ENCODE assay signal across 8 cellular contexts in the genomic region with DNA sequence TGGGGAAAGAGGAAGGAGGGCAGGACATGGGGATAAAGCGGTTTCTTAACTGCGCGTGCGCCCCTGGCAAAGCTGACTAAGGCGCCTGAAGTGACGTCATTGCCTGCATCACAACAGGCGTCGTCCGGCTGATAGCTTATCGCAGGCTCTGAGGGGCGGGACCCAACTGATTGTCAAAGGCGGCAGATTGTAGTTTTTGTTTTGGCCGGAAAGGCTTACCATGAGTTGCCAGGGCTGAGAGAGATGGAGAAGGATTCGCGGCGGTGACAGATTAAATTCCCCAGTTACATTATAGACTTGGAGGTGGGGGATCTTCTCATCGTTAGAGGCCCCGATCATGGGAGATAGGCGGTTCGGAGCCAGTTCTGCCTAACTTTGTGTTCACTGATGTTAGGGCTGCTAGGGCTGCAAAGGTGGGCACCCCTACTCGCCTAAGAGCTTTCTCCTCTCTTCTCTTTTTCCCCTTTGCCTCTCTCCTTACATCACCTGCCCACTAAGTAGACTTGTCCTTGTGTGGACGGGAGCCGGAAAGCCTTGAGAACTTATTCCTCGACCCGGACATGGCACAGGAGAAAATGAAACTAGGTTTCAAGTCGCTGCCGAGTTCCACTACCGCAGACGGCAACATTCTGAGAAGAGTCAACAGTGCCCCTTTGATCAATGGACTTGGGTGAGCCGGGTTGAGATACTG. TPM values are rescaled to one million over a fixed set of nuclear protein-coding genes. Genes with fewer than 3 reads are reported as not detected.
DNase-seq lines count a peak whose midpoint lies in the region; ATAC-seq lines count a peak whose summit lies in the region.

No MANE protein-coding gene starts in this region.

- no peaks in the 10 kb centered on the region for H3K27me3 Mint-ChIP-seq in effector memory CD8-positive, alpha-beta T cell
- no peaks in the 10 kb centered on the region for H3K27me3 Mint-ChIP-seq in memory B cell

- H3K9me3 Mint-ChIP-seq in effector memory CD8-positive, alpha-beta T cell, result no peaks in the 10 kb centered on the region
- no peaks in the 10 kb centered on the region for H3K9me3 Mint-ChIP-seq in memory B cell

- peak overlapping the region; percentile 84 to 89 for H3K4me3 Mint-ChIP-seq in effector memory CD8-positive, alpha-beta T cell
- H3K4me3 Mint-ChIP-seq in memory B cell, result peak overlapping the region; percentile 94

- H3K4me1 Mint-ChIP-seq in effector memory CD8-positive, alpha-beta T cell (ENCODE audit: low read depth in 2 of 2), result peaks cover 7 to 10% of the 10 kb centered on the region in 2 donors
- H3K4me1 Mint-ChIP-seq in memory B cell, result peaks cover 14% of the 10 kb centered on the region

- H3K27ac Mint-ChIP-seq in effector memory CD8-positive, alpha-beta T cell, result peak overlapping the region; percentile 96 to 98
- H3K27ac Mint-ChIP-seq in memory B cell, result peak overlapping the region; percentile 92

- peaks cover 18% of the 10 kb centered on the region for H3K36me3 Mint-ChIP-seq in effector memory CD8-positive, alpha-beta T cell (ENCODE audit: insufficient read depth)
- H3K36me3 Mint-ChIP-seq in memory B cell, result no peaks in the 10 kb centered on the region

- DNase-seq in COLO829 (ENCODE audit: low spot score) (peak; percentile 87), HT-29 (ENCODE audit: low spot score) (peak; percentile 85), NK-92 (lab: John Stamatoyannopoulos, UW; ENCODE audit: unreplicated experiment) (peak; percentile 15), memory B cell (ENCODE audit: low spot score in 2 of 2) (peak; percentile 58 to 76)
- peak; percentile 75 to 76 for DNase-seq in activated CD8-positive, alpha-beta memory T cell treated with anti-CD3 and anti-CD28 coated beads for 4 hours (ENCODE audit: low read depth in 2 of 2)
- DNase-seq in effector memory CD8-positive, alpha-beta T cell, result peak; percentile 79 to 82 (median 80)
- DNase-seq in stimulated activated CD8-positive, alpha-beta memory T cell treated with anti-CD3 and anti-CD28 coated beads, Interleukin-12 subunit alpha, Interleukin-12 subunit beta, amount 100 ng/mL, for 1 hour (ENCODE audit: low read depth), result peak; percentile 76

- peak; percentile 80 for ATAC-seq in GM21360 (IDR thresholded peaks at IDR 0.05; ENCODE audit: unreplicated experiment)
- peak; percentile 89 for ATAC-seq in effector memory CD8-positive, alpha-beta T cell (replicated peaks)
- peak; percentile 86 for ATAC-seq in memory B cell (ENCODE audit: low read depth)

RNA-seq across cellular contexts. Expression of a gene that starts 10.2 kb away (rescaled TPM):
- total RNA-seq in HT-29 (2014; rRNA removed; shearing (Covaris generic)), result 8.9 and 9.2 TPM in 2 replicates

Comparison
In these comparisons a context has a peak if more than half of its experiments do, and no peak if none do; other contexts are left out.
1. Peak in every context shown above with its lines: DNase-seq and ATAC-seq.
2. DNase-seq: peak in every context shown above with its lines; median percentile 87 in COLO829; 85 in HT-29; 80 in effector memory CD8-positive, alpha-beta T cell; 76 in stimulated activated CD8-positive, alpha-beta memory T cell treated with anti-CD3 and anti-CD28 coated beads, Interleukin-12 subunit alpha, Interleukin-12 subunit beta, amount 100 ng/mL, for 1 hour; 76 in activated CD8-positive, alpha-beta memory T cell treated with anti-CD3 and anti-CD28 coated beads for 4 hours; 67 in memory B cell; 15 in NK-92.